In genomic region chr1:156910309-156910782, GRCh38 we compare ENCODE assay signal across 9 cellular contexts. TPM values are rescaled to one million over a fixed set of nuclear protein-coding genes. Genes with fewer than 3 reads are reported as not detected.
DNase-seq lines count a peak whose midpoint lies in the region; ATAC-seq and TF ChIP-seq lines count a peak whose summit lies in the region.
"Had no signal": no experiment of that assay in that cellular context is flagged by ENCODE, and none has a peak within 500 bp of the region (broad histone marks: within the 10 kb centered on the region; RNA-seq: fewer than 3 reads in every experiment).

No MANE protein-coding gene starts in this region.

- H3K4me1 Mint-ChIP-seq in naive thymus-derived CD4-positive, alpha-beta T cell, result peaks cover 0 to 1% (median 0%) of the 10 kb centered on the region in 7 donors

- CTCF ChIA-PET in HEK293T (lab: Yijun Ruan, JAX), result interaction anchor here (0.7 to 2.2 kb wide), 13 partner anchors 9 to 225 kb away, joined by 3 to 8 read pairs (median 4); partner anchors contain the start of gene LRRC71
- CTCF ChIA-PET in naive thymus-derived CD4-positive, alpha-beta T cell (lab: Charles Lee), result interaction anchor here (1.6 to 3.1 kb wide), 3 partner anchors 57 to 164 kb away, joined by 5 to 21 read pairs (median 8); no protein-coding TSS in a partner anchor

- H3K27me3 ChIP-seq in naive thymus-derived CD4-positive, alpha-beta T cell (ENCODE audit: control insufficient read depth in 2 of 2, insufficient read depth in 2 of 2, low read length in 2 of 2), result no peaks in the 10 kb centered on the region
- H3K27me3 ChIP-seq in vagina, result no peaks in the 10 kb centered on the region

- H3K9me3 ChIP-seq in naive thymus-derived CD4-positive, alpha-beta T cell (ENCODE audit: control insufficient read depth in 2 of 3, low read length in 3 of 3), result no peaks in the 10 kb centered on the region
- no peaks in the 10 kb centered on the region for H3K9me3 ChIP-seq in vagina

- TF ChIP-seq CTCF in WI38 (IDR thresholded peaks at IDR 0.05; ENCODE audit: low read depth, low read length) (peak; percentile 68), choroid plexus epithelial cell (conservative IDR thresholded peaks at IDR 0.05; ENCODE audit: low read depth, low read length) (peak; percentile 71), vagina (IDR thresholded peaks at IDR 0.05) (peak in 2 of 3 experiments; percentile 51 to 73)

- H3K4me3 ChIP-seq in WI38 (ENCODE audit: low read depth, low read length) (no peak overlapping the region), choroid plexus epithelial cell (ENCODE audit: low read depth, low read length) (no peak overlapping the region), vagina (no peak overlapping the region)
- no peak overlapping the region for H3K4me3 ChIP-seq in naive thymus-derived CD4-positive, alpha-beta T cell (ENCODE audit: low read length)

- H3K36me3 ChIP-seq in naive thymus-derived CD4-positive, alpha-beta T cell (ENCODE audit: control insufficient read depth in 2 of 3, insufficient read depth in 3 of 3, low read length in 3 of 3), result no peaks in the 10 kb centered on the region
- H3K36me3 ChIP-seq in vagina, result peaks cover 0 to 24% of the 10 kb centered on the region in 2 donors

- no peaks in the 10 kb centered on the region for H3K4me1 ChIP-seq in naive thymus-derived CD4-positive, alpha-beta T cell (ENCODE audit: control insufficient read depth in 2 of 2, insufficient read depth in 2 of 2, low read length in 2 of 2)
- peaks cover 24% of the 10 kb centered on the region for H3K4me1 ChIP-seq in vagina

- peak; percentile 70 for ATAC-seq in naive thymus-derived CD4-positive, alpha-beta T cell
- ATAC-seq in GM21737 (IDR thresholded peaks at IDR 0.05; ENCODE audit: unreplicated experiment), result no peak

- H3K27ac Mint-ChIP-seq in naive thymus-derived CD4-positive, alpha-beta T cell, result peak overlapping the region in 1 of 9 donors; percentile 48
- H3K27ac Mint-ChIP-seq: IgD-negative memory B cell had no signal

- H3K36me3 Mint-ChIP-seq in naive thymus-derived CD4-positive, alpha-beta T cell, result no peaks in the 10 kb centered on the region

- H3K27ac ChIP-seq in naive thymus-derived CD4-positive, alpha-beta T cell (ENCODE audit: low read depth, low read length), result no peak overlapping the region
- no peak overlapping the region for H3K27ac ChIP-seq in vagina

- DNase-seq in CD1c-positive myeloid dendritic cell (ENCODE audit: extremely low spot score) (peak; percentile 43), HEK293T (ENCODE audit: extremely low spot score) (peak; percentile 90), choroid plexus epithelial cell (ENCODE audit: low read depth) (peak; percentile 28), vagina (ENCODE audit: extremely low spot score in 2 of 2) (no peak), HK-2 (ENCODE audit: unreplicated experiment) (no peak)
- peak; percentile 23 to 72 (median 48) for DNase-seq in naive thymus-derived CD4-positive, alpha-beta T cell

- H3K9me3 Mint-ChIP-seq in naive thymus-derived CD4-positive, alpha-beta T cell, result no peaks in the 10 kb centered on the region

- POLR2A ChIA-PET in HEK293T (lab: Yijun Ruan, JAX), result interaction anchor here (1.5 kb wide), 1 partner anchor 16 kb away, joined by 4 read pairs; no protein-coding TSS in a partner anchor
- POLR2A ChIA-PET in naive thymus-derived CD4-positive, alpha-beta T cell (lab: Charles Lee), result no interaction called here

- intact Hi-C loops in naive thymus-derived CD4-positive, alpha-beta T cell (cut with micrococcal nuclease), result loop anchor here (1.0 to 2.0 kb wide), 5 partner anchors 16 to 246 kb away; no protein-coding TSS in a partner anchor
- intact Hi-C loops in vagina (cut with DNase I), result no loop called here

- H3K4me3 Mint-ChIP-seq in naive thymus-derived CD4-positive, alpha-beta T cell, result peak overlapping the region in 1 of 10 donors; percentile 36

- peaks cover 5 to 18% (median 11%) of the 10 kb centered on the region in 5 donors for H3K27me3 Mint-ChIP-seq in naive thymus-derived CD4-positive, alpha-beta T cell

- TF ChIP-seq POLR2A in vagina (IDR thresholded peaks at IDR 0.05), result no peak

TF ChIP-seq in HEK293T, 16 proteins besides CTCF, POLR2A, EP300 and RAD21:
- TF ChIP-seq CTBP1 (IDR thresholded peaks at IDR 0.05; ENCODE audit: borderline replicate concordance) (no peak), BHLHE40 (IDR thresholded peaks at IDR 0.05; ENCODE audit: borderline replicate concordance) (no peak), PKNOX1 (IDR thresholded peaks at IDR 0.05) (no peak), SUZ12 (IDR thresholded peaks at IDR 0.05) (no peak), L3MBTL2 (conservative IDR thresholded peaks at IDR 0.05) (no peak), ARNT (IDR thresholded peaks at IDR 0.05) (no peak), FOXM1 (IDR thresholded peaks at IDR 0.05; ENCODE audit: borderline replicate concordance) (no peak), TARDBP (IDR thresholded peaks at IDR 0.05) (no peak), LEF1 (IDR thresholded peaks at IDR 0.05; ENCODE audit: borderline replicate concordance) (no peak), FOXA1 (IDR thresholded peaks at IDR 0.05) (no peak), ZNF384 (IDR thresholded peaks at IDR 0.05) (no peak), NFRKB (IDR thresholded peaks at IDR 0.05) (no peak)

RNA-seq across cellular contexts. Expression of gene LRRC71, which starts 10.1 kb away (rescaled TPM):
- not detected for total RNA-seq in naive thymus-derived CD4-positive, alpha-beta T cell
- not detected for polyA plus RNA-seq in naive thymus-derived CD4-positive, alpha-beta T cell
- total RNA-seq in vagina, result not detected
- polyA plus RNA-seq: IgD-negative memory B cell had no signal

RNA-seq across cellular contexts. Expression of gene PEAR1, which starts 16.8 kb away (rescaled TPM):
- under 1 TPM; 0.19 to 0.88 (median 0.30) TPM for total RNA-seq in naive thymus-derived CD4-positive, alpha-beta T cell
- 1 to 10 TPM in 1 of 2 donors, under 1 TPM in 1; 0.82 to 1.2 TPM for polyA plus RNA-seq in naive thymus-derived CD4-positive, alpha-beta T cell
- total RNA-seq in vagina, result 11.5 TPM
- polyA plus RNA-seq: IgD-negative memory B cell had no signal

RNA-seq across cellular contexts. Expression of gene NTRK1, which starts 49.7 kb away (rescaled TPM):
- 10 to 100 TPM in 1 of 5 experiments, 1 to 10 TPM in 2, not detected in 2; 3.2 to 17.3 (median 3.3) TPM for total RNA-seq in naive thymus-derived CD4-positive, alpha-beta T cell
- under 1 TPM in 1 of 2 donors, not detected in 1; 0.09 TPM for polyA plus RNA-seq in naive thymus-derived CD4-positive, alpha-beta T cell
- total RNA-seq in vagina, result 2.9 TPM
- polyA plus RNA-seq: IgD-negative memory B cell had no signal

RNA-seq across cellular contexts. Expression of gene INSRR, which starts 51.4 kb away (rescaled TPM):
- under 1 TPM in 1 of 5 experiments, not detected in 4; 0.63 TPM for total RNA-seq in naive thymus-derived CD4-positive, alpha-beta T cell
- not detected for polyA plus RNA-seq in naive thymus-derived CD4-positive, alpha-beta T cell
- total RNA-seq in vagina, result not detected
- polyA plus RNA-seq: IgD-negative memory B cell had no signal

Comparison
In these comparisons a context has a peak if more than half of its experiments do, and no peak if none do; other contexts are left out.
1. DNase-seq: peak in CD1c-positive myeloid dendritic cell (single experiment), HEK293T (single experiment), choroid plexus epithelial cell (single experiment) and naive thymus-derived CD4-positive, alpha-beta T cell (9 of 9); none in vagina (0 of 2) and HK-2 (single experiment).
2. Peak in every context shown above with its lines, with median percentiles within 50 percentile points of each other: CTCF ChIP-seq.